In genomic region chr14:23294346-23294733, GRCh38 we compare ENCODE assay signal across 15 cellular contexts. TPM values are rescaled to one million over a fixed set of nuclear protein-coding genes. Genes with fewer than 3 reads are reported as not detected.
A peak's percentile ranks its signal among the peaks of the same experiment; 100 is the strongest.
DNase-seq lines count a peak whose midpoint lies in the region; ATAC-seq and TF ChIP-seq lines count a peak whose summit lies in the region.
"Had no signal": no experiment of that assay in that cellular context is flagged by ENCODE, and none has a peak within 500 bp of the region (broad histone marks: within the 10 kb centered on the region; RNA-seq: fewer than 3 reads in every experiment).

No MANE protein-coding gene starts in this region.

- H3K4me1 ChIP-seq in smooth muscle cell (ENCODE audit: low read depth) = no peaks in the 10 kb centered on the region

- H3K36me3 ChIP-seq in smooth muscle cell (ENCODE audit: low read depth) = no peaks in the 10 kb centered on the region

- peaks cover 32% of the 10 kb centered on the region for H3K4me1 Mint-ChIP-seq in endothelial cell (ENCODE audit: unreplicated experiment)
- peaks cover 10% of the 10 kb centered on the region for H3K4me1 Mint-ChIP-seq in mesothelial cell of epicardium

- H3K27me3 ChIP-seq in HL-60 (ENCODE audit: insufficient read depth, poor library complexity, severe bottlenecking) (no peaks in the 10 kb centered on the region), smooth muscle cell (ENCODE audit: low read depth) (no peaks in the 10 kb centered on the region)

- H3K27ac Mint-ChIP-seq in endothelial cell (ENCODE audit: unreplicated experiment) = peak overlapping the region; percentile 18
- no peak overlapping the region for H3K27ac Mint-ChIP-seq in mesothelial cell of epicardium

- H3K79me2 ChIP-seq in smooth muscle cell (ENCODE audit: low read depth) = no peaks in the 10 kb centered on the region

- DNase-seq in NCI-H82 (lab: John Stamatoyannopoulos, UW) = peak; percentile 87
- no peak for DNase-seq in NCI-H82 treated with DMSO at 0.1 percent for 48 hours (lab: John Stamatoyannopoulos, UW; ENCODE audit: unreplicated experiment)
- no peak for DNase-seq in HL-60 (ENCODE audit: low read depth in 1 of 2, low spot score in 1 of 2)
- no peak for DNase-seq in endothelial cell (ENCODE audit: low spot score)
- no peak for DNase-seq in substantia nigra (lab: John Stamatoyannopoulos, UW)
- no peak for DNase-seq in smooth muscle cell (lab: John Stamatoyannopoulos, UW; ENCODE audit: unreplicated experiment)
- DNase-seq in mesothelial cell of epicardium (ENCODE audit: low spot score in 2 of 2, unreplicated experiment in 2 of 2) = no peak
- DNase-seq: esophagus squamous epithelium had no signal

- H3K36me3 Mint-ChIP-seq in endothelial cell (ENCODE audit: low read depth, unreplicated experiment) (peaks cover 18% of the 10 kb centered on the region), mesothelial cell of epicardium (no peaks in the 10 kb centered on the region)
- H3K36me3 Mint-ChIP-seq: naive B cell had no signal

- H3K9me3 Mint-ChIP-seq in endothelial cell (ENCODE audit: unreplicated experiment) = no peaks in the 10 kb centered on the region
- H3K9me3 Mint-ChIP-seq in mesothelial cell of epicardium = no peaks in the 10 kb centered on the region
- H3K9me3 Mint-ChIP-seq: naive B cell had no signal

- TF ChIP-seq CTCF in HL-60 (IDR thresholded peaks at IDR 0.05; ENCODE audit: insufficient read depth, low read length) = no peak
- TF ChIP-seq CTCF in endothelial cell (IDR thresholded peaks at IDR 0.05; ENCODE audit: unreplicated experiment) = no peak
- TF ChIP-seq CTCF in smooth muscle cell (IDR thresholded peaks at IDR 0.05; ENCODE audit: borderline replicate concordance, insufficient read depth, poor library complexity, severe bottlenecking) = no peak
- TF ChIP-seq CTCF in mesothelial cell of epicardium (IDR thresholded peaks at IDR 0.05; ENCODE audit: unreplicated experiment) = no peak

- H3K27ac ChIP-seq in HL-60 (replicated peaks) = peak overlapping the region; percentile 33
- H3K27ac ChIP-seq in substantia nigra (ENCODE audit: low read depth, low read length, poor library complexity, severe bottlenecking) = peak overlapping the region; percentile 51
- no peak overlapping the region for H3K27ac ChIP-seq in smooth muscle cell (ENCODE audit: low read depth)
- H3K27ac ChIP-seq: C4-2B, esophagus squamous epithelium had no signal

- no peak overlapping the region for H2AFZ ChIP-seq in smooth muscle cell (ENCODE audit: low read depth)

- no peak for ATAC-seq in GM18867 (IDR thresholded peaks at IDR 0.05; ENCODE audit: unreplicated experiment)

- 50% methylated on average over 5 of the region's 5 CpGs for WGBS in smooth muscle cell (ENCODE audit: low lambda C conversion rate)

- H3F3A ChIP-seq in smooth muscle cell (ENCODE audit: low read depth) = no peaks in the 10 kb centered on the region

- H3K27me3 Mint-ChIP-seq in endothelial cell (ENCODE audit: unreplicated experiment) = peaks cover 10% of the 10 kb centered on the region
- peaks cover 20% of the 10 kb centered on the region for H3K27me3 Mint-ChIP-seq in mesothelial cell of epicardium (ENCODE audit: low read depth)
- H3K27me3 Mint-ChIP-seq: naive B cell had no signal

- H3K4me3 Mint-ChIP-seq in endothelial cell (ENCODE audit: unreplicated experiment) = no peak overlapping the region
- H3K4me3 Mint-ChIP-seq in mesothelial cell of epicardium = no peak overlapping the region

- H4K20me1 ChIP-seq in smooth muscle cell (ENCODE audit: low read depth) = no peaks in the 10 kb centered on the region

- H3K9me3 ChIP-seq in smooth muscle cell (replicated peaks; ENCODE audit: low read depth) = no peaks in the 10 kb centered on the region
- H3K9me3 ChIP-seq: esophagus squamous epithelium, SK-N-SH had no signal

- no peak overlapping the region for H3K4me3 ChIP-seq in HL-60 (replicated peaks; ENCODE audit: insufficient read depth, low read length)
- no peak overlapping the region for H3K4me3 ChIP-seq in smooth muscle cell

- H3K4me2 ChIP-seq in smooth muscle cell = no peak overlapping the region
- H3K4me2 ChIP-seq: SK-N-SH had no signal

- H3K9ac ChIP-seq in smooth muscle cell (ENCODE audit: low read depth) = no peak overlapping the region
- H3K9ac ChIP-seq: SK-N-SH had no signal

RNA-seq across cellular contexts. Expression of gene PPP1R3E, which starts 8.3 kb away (rescaled TPM):
- total RNA-seq in endothelial cell (ENCODE audit: unreplicated experiment) (8.4 TPM), smooth muscle cell (1.7 and 2.0 TPM in 2 replicates), mesothelial cell of epicardium (9.3 to 11.5 TPM (median 10.7 TPM) in 3 replicates)
- 0.71 and 1.5 TPM in 2 replicates for polyA plus RNA-seq in smooth muscle cell

RNA-seq across cellular contexts. Expression of gene HOMEZ, which starts 8.4 kb away (rescaled TPM):
- total RNA-seq in endothelial cell (ENCODE audit: unreplicated experiment) (21.7 TPM), smooth muscle cell (5.0 and 5.4 TPM in 2 replicates), mesothelial cell of epicardium (11.9 to 14.4 TPM (median 13.7 TPM) in 3 replicates)
- 4.9 and 5.1 TPM in 2 replicates for polyA plus RNA-seq in smooth muscle cell

RNA-seq across cellular contexts. Expression of gene BCL2L2, which starts 12.3 kb away (rescaled TPM):
- total RNA-seq in endothelial cell (ENCODE audit: unreplicated experiment) (22.0 TPM), smooth muscle cell (11.7 and 13.2 TPM in 2 replicates), mesothelial cell of epicardium (27.1 to 30.1 TPM (median 27.9 TPM) in 3 replicates)
- polyA plus RNA-seq in smooth muscle cell = 1.6 and 2.0 TPM in 2 replicates

RNA-seq across cellular contexts. Expression of gene PABPN1, which starts 26.9 kb away (rescaled TPM):
- total RNA-seq in endothelial cell (ENCODE audit: unreplicated experiment) = 191 TPM
- 48.3 and 52.3 TPM in 2 replicates for total RNA-seq in smooth muscle cell
- polyA plus RNA-seq in smooth muscle cell = 139 and 156 TPM in 2 replicates
- total RNA-seq in mesothelial cell of epicardium = 354 to 362 TPM (median 361 TPM) in 3 replicates

RNA-seq across cellular contexts. Expression of gene RNF212B, which starts 56.6 kb away (rescaled TPM):
- total RNA-seq in endothelial cell (ENCODE audit: unreplicated experiment) (not detected), smooth muscle cell (not detected in 2 replicates), mesothelial cell of epicardium (not detected in 3 replicates)
- polyA plus RNA-seq in smooth muscle cell = not detected in 2 replicates
- total RNA-seq: A172, esophagus squamous epithelium, glomerular endothelial cell, posterior vena cava had no signal
- polyA plus RNA-seq: SK-N-SH had no signal
